Comparison of ENCODE assay signal across 1 cellular context in genomic region chr15:74530771-74531143, GRCh38.
TF ChIP-seq lines count a peak whose summit lies in the region.

No MANE protein-coding gene starts in this region.

TF ChIP-seq in H1, 55 proteins besides CTCF, POLR2A, EP300 and RAD21:
- TF ChIP-seq CBX8 (IDR thresholded peaks at IDR 0.05; ENCODE audit: borderline replicate concordance, low read depth, low read length): no peak
- TF ChIP-seq SP4 (IDR thresholded peaks at IDR 0.05; ENCODE audit: low read length): no peak
- TF ChIP-seq, protein P1, sequence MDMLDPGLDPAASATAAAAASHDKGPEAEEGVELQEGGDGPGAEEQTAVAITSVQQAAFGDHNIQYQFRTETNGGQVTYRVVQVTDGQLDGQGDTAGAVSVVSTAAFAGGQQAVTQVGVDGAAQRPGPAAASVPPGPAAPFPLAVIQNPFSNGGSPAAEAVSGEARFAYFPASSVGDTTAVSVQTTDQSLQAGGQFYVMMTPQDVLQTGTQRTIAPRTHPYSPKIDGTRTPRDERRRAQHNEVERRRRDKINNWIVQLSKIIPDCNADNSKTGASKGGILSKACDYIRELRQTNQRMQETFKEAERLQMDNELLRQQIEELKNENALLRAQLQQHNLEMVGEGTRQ (IDR thresholded peaks at IDR 0.05; ENCODE audit: low read length): no peak
- no peak for TF ChIP-seq MAX (IDR thresholded peaks at IDR 0.05)
- no peak for TF ChIP-seq GABPA (IDR thresholded peaks at IDR 0.05; ENCODE audit: borderline replicate concordance, insufficient read depth, low read length)
- TF ChIP-seq CHD1 (IDR thresholded peaks at IDR 0.05; ENCODE audit: low read depth, low read length): no peak
- TF ChIP-seq MAFK (IDR thresholded peaks at IDR 0.05; ENCODE audit: low read depth, low read length): no peak
- no peak for TF ChIP-seq RXRA (IDR thresholded peaks at IDR 0.05; ENCODE audit: insufficient read depth, low read depth, low read length)
- no peak for TF ChIP-seq FOSL1 (IDR thresholded peaks at IDR 0.05; ENCODE audit: insufficient read depth, low read depth, low read length)
- TF ChIP-seq, protein P2, sequence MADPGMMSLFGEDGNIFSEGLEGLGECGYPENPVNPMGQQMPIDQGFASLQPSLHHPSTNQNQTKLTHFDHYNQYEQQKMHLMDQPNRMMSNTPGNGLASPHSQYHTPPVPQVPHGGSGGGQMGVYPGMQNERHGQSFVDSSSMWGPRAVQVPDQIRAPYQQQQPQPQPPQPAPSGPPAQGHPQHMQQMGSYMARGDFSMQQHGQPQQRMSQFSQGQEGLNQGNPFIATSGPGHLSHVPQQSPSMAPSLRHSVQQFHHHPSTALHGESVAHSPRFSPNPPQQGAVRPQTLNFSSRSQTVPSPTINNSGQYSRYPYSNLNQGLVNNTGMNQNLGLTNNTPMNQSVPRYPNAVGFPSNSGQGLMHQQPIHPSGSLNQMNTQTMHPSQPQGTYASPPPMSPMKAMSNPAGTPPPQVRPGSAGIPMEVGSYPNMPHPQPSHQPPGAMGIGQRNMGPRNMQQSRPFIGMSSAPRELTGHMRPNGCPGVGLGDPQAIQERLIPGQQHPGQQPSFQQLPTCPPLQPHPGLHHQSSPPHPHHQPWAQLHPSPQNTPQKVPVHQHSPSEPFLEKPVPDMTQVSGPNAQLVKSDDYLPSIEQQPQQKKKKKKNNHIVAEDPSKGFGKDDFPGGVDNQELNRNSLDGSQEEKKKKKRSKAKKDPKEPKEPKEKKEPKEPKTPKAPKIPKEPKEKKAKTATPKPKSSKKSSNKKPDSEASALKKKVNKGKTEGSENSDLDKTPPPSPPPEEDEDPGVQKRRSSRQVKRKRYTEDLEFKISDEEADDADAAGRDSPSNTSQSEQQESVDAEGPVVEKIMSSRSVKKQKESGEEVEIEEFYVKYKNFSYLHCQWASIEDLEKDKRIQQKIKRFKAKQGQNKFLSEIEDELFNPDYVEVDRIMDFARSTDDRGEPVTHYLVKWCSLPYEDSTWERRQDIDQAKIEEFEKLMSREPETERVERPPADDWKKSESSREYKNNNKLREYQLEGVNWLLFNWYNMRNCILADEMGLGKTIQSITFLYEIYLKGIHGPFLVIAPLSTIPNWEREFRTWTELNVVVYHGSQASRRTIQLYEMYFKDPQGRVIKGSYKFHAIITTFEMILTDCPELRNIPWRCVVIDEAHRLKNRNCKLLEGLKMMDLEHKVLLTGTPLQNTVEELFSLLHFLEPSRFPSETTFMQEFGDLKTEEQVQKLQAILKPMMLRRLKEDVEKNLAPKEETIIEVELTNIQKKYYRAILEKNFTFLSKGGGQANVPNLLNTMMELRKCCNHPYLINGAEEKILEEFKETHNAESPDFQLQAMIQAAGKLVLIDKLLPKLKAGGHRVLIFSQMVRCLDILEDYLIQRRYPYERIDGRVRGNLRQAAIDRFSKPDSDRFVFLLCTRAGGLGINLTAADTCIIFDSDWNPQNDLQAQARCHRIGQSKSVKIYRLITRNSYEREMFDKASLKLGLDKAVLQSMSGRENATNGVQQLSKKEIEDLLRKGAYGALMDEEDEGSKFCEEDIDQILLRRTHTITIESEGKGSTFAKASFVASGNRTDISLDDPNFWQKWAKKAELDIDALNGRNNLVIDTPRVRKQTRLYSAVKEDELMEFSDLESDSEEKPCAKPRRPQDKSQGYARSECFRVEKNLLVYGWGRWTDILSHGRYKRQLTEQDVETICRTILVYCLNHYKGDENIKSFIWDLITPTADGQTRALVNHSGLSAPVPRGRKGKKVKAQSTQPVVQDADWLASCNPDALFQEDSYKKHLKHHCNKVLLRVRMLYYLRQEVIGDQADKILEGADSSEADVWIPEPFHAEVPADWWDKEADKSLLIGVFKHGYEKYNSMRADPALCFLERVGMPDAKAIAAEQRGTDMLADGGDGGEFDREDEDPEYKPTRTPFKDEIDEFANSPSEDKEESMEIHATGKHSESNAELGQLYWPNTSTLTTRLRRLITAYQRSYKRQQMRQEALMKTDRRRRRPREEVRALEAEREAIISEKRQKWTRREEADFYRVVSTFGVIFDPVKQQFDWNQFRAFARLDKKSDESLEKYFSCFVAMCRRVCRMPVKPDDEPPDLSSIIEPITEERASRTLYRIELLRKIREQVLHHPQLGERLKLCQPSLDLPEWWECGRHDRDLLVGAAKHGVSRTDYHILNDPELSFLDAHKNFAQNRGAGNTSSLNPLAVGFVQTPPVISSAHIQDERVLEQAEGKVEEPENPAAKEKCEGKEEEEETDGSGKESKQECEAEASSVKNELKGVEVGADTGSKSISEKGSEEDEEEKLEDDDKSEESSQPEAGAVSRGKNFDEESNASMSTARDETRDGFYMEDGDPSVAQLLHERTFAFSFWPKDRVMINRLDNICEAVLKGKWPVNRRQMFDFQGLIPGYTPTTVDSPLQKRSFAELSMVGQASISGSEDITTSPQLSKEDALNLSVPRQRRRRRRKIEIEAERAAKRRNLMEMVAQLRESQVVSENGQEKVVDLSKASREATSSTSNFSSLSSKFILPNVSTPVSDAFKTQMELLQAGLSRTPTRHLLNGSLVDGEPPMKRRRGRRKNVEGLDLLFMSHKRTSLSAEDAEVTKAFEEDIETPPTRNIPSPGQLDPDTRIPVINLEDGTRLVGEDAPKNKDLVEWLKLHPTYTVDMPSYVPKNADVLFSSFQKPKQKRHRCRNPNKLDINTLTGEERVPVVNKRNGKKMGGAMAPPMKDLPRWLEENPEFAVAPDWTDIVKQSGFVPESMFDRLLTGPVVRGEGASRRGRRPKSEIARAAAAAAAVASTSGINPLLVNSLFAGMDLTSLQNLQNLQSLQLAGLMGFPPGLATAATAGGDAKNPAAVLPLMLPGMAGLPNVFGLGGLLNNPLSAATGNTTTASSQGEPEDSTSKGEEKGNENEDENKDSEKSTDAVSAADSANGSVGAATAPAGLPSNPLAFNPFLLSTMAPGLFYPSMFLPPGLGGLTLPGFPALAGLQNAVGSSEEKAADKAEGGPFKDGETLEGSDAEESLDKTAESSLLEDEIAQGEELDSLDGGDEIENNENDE (IDR thresholded peaks at IDR 0.05; ENCODE audit: insufficient replicate concordance, low read length): no peak
- no peak for TF ChIP-seq ASH2L (IDR thresholded peaks at IDR 0.05; ENCODE audit: low read length)
- no peak for TF ChIP-seq YY1 (IDR thresholded peaks at IDR 0.05; ENCODE audit: low read depth, low read length)
- TF ChIP-seq TEAD4 (IDR thresholded peaks at IDR 0.05; ENCODE audit: low read depth, low read length): no peak
- no peak for TF ChIP-seq ATF3 (IDR thresholded peaks at IDR 0.05; ENCODE audit: insufficient read depth, low read depth, low read length)
- no peak for TF ChIP-seq SIN3A (conservative IDR thresholded peaks at IDR 0.05 in 1 of 2, IDR thresholded peaks at IDR 0.05 in 1 of 2; ENCODE audit: low read depth in 1 of 2, low read length in 2 of 2)
- TF ChIP-seq HDAC2 (IDR thresholded peaks at IDR 0.05; ENCODE audit: borderline replicate concordance in 1 of 2, low read depth in 2 of 2, low read length in 2 of 2): no peak
- TF ChIP-seq PHF8 (conservative IDR thresholded peaks at IDR 0.05; ENCODE audit: low read depth, low read length): no peak
- no peak for TF ChIP-seq CBX5 (IDR thresholded peaks at IDR 0.05; ENCODE audit: low read depth, low read length)
- TF ChIP-seq SAP30 (IDR thresholded peaks at IDR 0.05; ENCODE audit: insufficient read depth, insufficient replicate concordance, low read length): no peak
